In genomic region chr1:163315773-163316374, GRCh38 we compare ENCODE assay signal across 8 cellular contexts. TPM values are rescaled to one million over a fixed set of nuclear protein-coding genes. Genes with fewer than 3 reads are reported as not detected.
A peak's percentile ranks its signal among the peaks of the same experiment; 100 is the strongest.
DNase-seq lines count a peak whose midpoint lies in the region; ATAC-seq and TF ChIP-seq lines count a peak whose summit lies in the region.

No MANE protein-coding gene starts in this region.

- no peaks in the 10 kb centered on the region for H3K27me3 Mint-ChIP-seq in glutamatergic neuron (ENCODE audit: unreplicated experiment)

- DNase-seq in AG08395 (ENCODE audit: low spot score) (peak; percentile 30), GM12865 (ENCODE audit: low read depth) (peak; percentile 53), NCI-H460 (ENCODE audit: extremely low read depth, low read depth) (peak; percentile 45), glutamatergic neuron (peak; percentile 22), omental fat pad (ENCODE audit: low spot score) (no peak)
- peak; percentile 21 to 33 for DNase-seq in activated T-cell treated with anti-CD3 and anti-CD28 coated beads, Interleukin-2, amount 50 U/mL, for 48 hours
- peak; percentile 39 to 58 for DNase-seq in stimulated activated CD4-positive, alpha-beta T cell treated with anti-CD3 and anti-CD28 coated beads, Interleukin-2, amount 100 ng/mL, for 24 hours

- no peaks in the 10 kb centered on the region for H3K9me3 Mint-ChIP-seq in glutamatergic neuron (ENCODE audit: unreplicated experiment)

- H3K4me3 Mint-ChIP-seq in glutamatergic neuron (ENCODE audit: unreplicated experiment), result no peak overlapping the region

- peaks cover 2% of the 10 kb centered on the region for H3K4me1 Mint-ChIP-seq in glutamatergic neuron (ENCODE audit: low read depth, unreplicated experiment)

- no peaks in the 10 kb centered on the region for H3K36me3 Mint-ChIP-seq in glutamatergic neuron (ENCODE audit: unreplicated experiment)

- no peak overlapping the region for H3K4me3 ChIP-seq in GM12865 (ENCODE audit: low read depth, low read length)

- no peak overlapping the region for H3K27ac Mint-ChIP-seq in glutamatergic neuron (ENCODE audit: unreplicated experiment)

- no peak for ATAC-seq in GM21825 (IDR thresholded peaks at IDR 0.05; ENCODE audit: unreplicated experiment)
- ATAC-seq in omental fat pad (ENCODE audit: low FRiP score), result no peak

- TF ChIP-seq CTCF in GM12865 (IDR thresholded peaks at IDR 0.05; ENCODE audit: insufficient read depth, low read depth, low read length, missing control alignments) (peak; percentile 44), glutamatergic neuron (IDR thresholded peaks at IDR 0.05; ENCODE audit: partially characterized antibody, unreplicated experiment) (peak; percentile 85), omental fat pad (IDR thresholded peaks at IDR 0.05) (no peak)

RNA-seq across cellular contexts. Expression of gene NUF2, which starts 5.9 kb away (rescaled TPM):
- 60.3 and 64.1 TPM in 2 replicates for total RNA-seq in NCI-H460 (2014; rRNA removed; shearing (Covaris generic))
- 119 and 122 TPM in 2 replicates for polyA plus RNA-seq in NCI-H460 (2014; cell fraction: nucleus; rRNA removed)
- total RNA-seq in glutamatergic neuron (ENCODE audit: unreplicated experiment) (5.8 TPM), omental fat pad (1 to 10 TPM in 1 of 4 donors, under 1 TPM in 1, not detected in 2; 0.95 to 2.3 TPM)

Comparison
In these comparisons a context has a peak if more than half of its experiments do, and no peak if none do; other contexts are left out.
1. CTCF ChIP-seq: peak in GM12865 (single experiment) and glutamatergic neuron (single experiment); none in omental fat pad (0 of 3).